In the genomic region with DNA sequence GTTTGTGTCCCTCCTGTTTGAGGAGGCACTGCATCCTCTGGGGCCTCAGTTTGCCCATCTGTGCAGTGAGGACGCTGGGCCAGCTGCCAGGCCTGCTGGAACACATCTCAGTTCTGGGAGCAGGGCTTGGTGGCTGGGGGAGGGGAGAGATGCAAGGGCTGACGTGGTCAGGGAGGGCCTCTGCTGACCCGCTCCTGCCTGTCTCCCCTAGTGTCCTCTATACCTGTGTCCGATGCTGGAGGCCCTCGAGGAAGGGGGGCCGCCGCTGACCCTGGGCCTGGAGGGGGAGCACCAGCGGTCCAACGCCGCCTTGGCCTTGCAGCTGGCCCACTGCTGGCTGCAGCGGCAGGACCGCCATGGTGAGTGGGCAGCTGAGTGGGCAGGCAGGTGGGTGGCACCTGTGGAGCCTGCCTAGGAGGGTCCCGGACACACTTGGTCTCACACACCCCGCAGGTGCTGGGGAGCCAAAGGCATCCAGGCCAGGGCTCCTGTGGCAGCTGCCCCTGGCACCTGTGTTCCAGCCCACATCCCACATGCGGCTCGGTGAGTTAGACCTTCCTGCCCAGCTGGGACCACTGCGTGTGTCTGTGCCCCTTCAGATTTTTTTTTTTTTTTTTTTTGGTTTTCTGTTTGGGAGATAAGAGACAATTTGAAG, we compare ENCODE assay signal across 16 cellular contexts. TPM values are rescaled to one million over a fixed set of nuclear protein-coding genes. Genes with fewer than 3 reads are reported as not detected.
A peak's percentile ranks its signal among the peaks of the same experiment; 100 is the strongest.
DNase-seq lines count a peak whose midpoint lies in the region; ATAC-seq and TF ChIP-seq lines count a peak whose summit lies in the region.
"Had no signal": no experiment of that assay in that cellular context is flagged by ENCODE, and none has a peak within 500 bp of the region (broad histone marks: within the 10 kb centered on the region; RNA-seq: fewer than 3 reads in every experiment).

No MANE protein-coding gene starts in this region.

- POLR2A ChIA-PET in WTC11 (lab: Charles Lee): interaction anchor here (0.7 kb wide), 1 partner anchor 89 kb away, joined by 3 read pairs; no protein-coding TSS in a partner anchor

- CTCF ChIA-PET in WTC11 (lab: Charles Lee): interaction anchor here (0.6 to 2.0 kb wide), 7 partner anchors 44 to 290 kb away, joined by 3 to 16 read pairs (median 4); a partner anchor contains a TSS

- H2BK5ac ChIP-seq in neuronal stem cell (ENCODE audit: low read length): no peak overlapping the region

- H3K4me3 ChIP-seq in heart left ventricle (no peak overlapping the region), H7 (ENCODE audit: insufficient read depth, low read depth, low read length) (no peak overlapping the region), RWPE2 (ENCODE audit: severe bottlenecking) (no peak overlapping the region), neuronal stem cell (ENCODE audit: low read length in 2 of 2) (peak overlapping the region in 1 of 2 donors; percentile 50)
- H3K4me3 ChIP-seq: GM23248 had no signal

- H3K4ac ChIP-seq in neuronal stem cell (ENCODE audit: low read length): no peak overlapping the region

- no peak overlapping the region for H2BK15ac ChIP-seq in neuronal stem cell (ENCODE audit: low read length)

- no peak overlapping the region for H3K4me2 ChIP-seq in neuronal stem cell (ENCODE audit: insufficient read depth, low read length, poor library complexity, severe bottlenecking)

- peaks cover 28% of the 10 kb centered on the region for H3K36me3 Mint-ChIP-seq in WTC11

- H2AK5ac ChIP-seq in neuronal stem cell (ENCODE audit: low read depth, low read length): peak overlapping the region; percentile 39

- no peak overlapping the region for H3K4me3 Mint-ChIP-seq in WTC11
- H3K4me3 Mint-ChIP-seq: CD8-positive, alpha-beta T cell had no signal

- no peak overlapping the region for H4K91ac ChIP-seq in neuronal stem cell (ENCODE audit: low read depth, low read length, poor library complexity)

- H3K27ac ChIP-seq in heart left ventricle (peak overlapping the region in 7 of 12 donors; percentile 6 to 76 (median 42)), RWPE2 (ENCODE audit: poor library complexity, severe bottlenecking) (no peak overlapping the region), neuronal stem cell (replicated peaks; ENCODE audit: low read length) (no peak overlapping the region)
- H3K27ac ChIP-seq: GM23248 had no signal

- H3K18ac ChIP-seq in neuronal stem cell (ENCODE audit: low read length): no peak overlapping the region

- H3K14ac ChIP-seq in neuronal stem cell (ENCODE audit: low read length): no peak overlapping the region

- WGBS in heart left ventricle, 4 donors: 85 to 87% (median 87%) methylated on average over 8 to 17 of the region's 17 CpGs
- no CpG with 5 or more reads among the region's 17 CpGs for WGBS in neuronal stem cell (ENCODE audit: extremely low coverage in 2 of 2, insufficient read length in 2 of 2, insufficient replicate concordance in 1 of 2), 2 donors

- no peak overlapping the region for H3K27ac Mint-ChIP-seq in WTC11
- H3K27ac Mint-ChIP-seq: CD8-positive, alpha-beta T cell had no signal

- H3K27me3 Mint-ChIP-seq in WTC11 (ENCODE audit: low read depth): no peaks in the 10 kb centered on the region

- H3K27me3 ChIP-seq in heart left ventricle: no peaks in the 10 kb centered on the region
- H3K27me3 ChIP-seq in H7 (ENCODE audit: control insufficient read depth, insufficient read depth, low read length): no peaks in the 10 kb centered on the region
- H3K27me3 ChIP-seq in RWPE2 (ENCODE audit: insufficient read depth, poor library complexity, severe bottlenecking): no peaks in the 10 kb centered on the region
- H3K27me3 ChIP-seq in neuronal stem cell (ENCODE audit: control insufficient read depth in 3 of 3, insufficient read depth in 3 of 3, low read depth in 1 of 3, low read length in 3 of 3): no peaks in the 10 kb centered on the region

- intact Hi-C loops in heart left ventricle (cut with DNase I): no loop called here
- intact Hi-C loops in Right ventricle myocardium inferior (cut with DNase I): no loop called here

- H3K36me3 ChIP-seq in heart left ventricle (peaks cover 0 to 84% (median 74%) of the 10 kb centered on the region in 9 donors), H7 (replicated peaks; ENCODE audit: control insufficient read depth, insufficient read depth, low read length) (peaks cover 24% of the 10 kb centered on the region), RWPE2 (ENCODE audit: low read depth) (peaks cover 84% of the 10 kb centered on the region), neuronal stem cell (replicated peaks in 1 of 2; ENCODE audit: control insufficient read depth in 2 of 2, insufficient read depth in 2 of 2, low read length in 2 of 2) (peaks cover 27 to 83% of the 10 kb centered on the region in 2 donors)

- H3K4me1 Mint-ChIP-seq in WTC11: no peaks in the 10 kb centered on the region

- H3K9me3 ChIP-seq in heart left ventricle (no peaks in the 10 kb centered on the region), RWPE2 (ENCODE audit: severe bottlenecking) (no peaks in the 10 kb centered on the region), neuronal stem cell (replicated peaks in 1 of 2; ENCODE audit: control insufficient read depth in 2 of 2, insufficient read depth in 1 of 2, low read depth in 1 of 2, low read length in 2 of 2) (no peaks in the 10 kb centered on the region)

- H3K23ac ChIP-seq in neuronal stem cell (ENCODE audit: low read depth, low read length, poor library complexity): peak overlapping the region; percentile 40

- no peak overlapping the region for H2AFZ ChIP-seq in neuronal stem cell (ENCODE audit: low read length)
- H2AFZ ChIP-seq: GM23248 had no signal

- H2BK120ac ChIP-seq in neuronal stem cell (ENCODE audit: low read depth, low read length): no peak overlapping the region

- H3K4me1 ChIP-seq in heart left ventricle (peaks cover 5 to 31% (median 16%) of the 10 kb centered on the region in 12 donors), RWPE2 (ENCODE audit: insufficient read depth, poor library complexity, severe bottlenecking) (peaks cover 10% of the 10 kb centered on the region), neuronal stem cell (ENCODE audit: control insufficient read depth in 2 of 2, insufficient read depth in 1 of 2, low read depth in 1 of 2, low read length in 2 of 2) (peaks cover 7 to 14% of the 10 kb centered on the region in 2 donors)

- peaks cover 10% of the 10 kb centered on the region for H3K79me1 ChIP-seq in neuronal stem cell (ENCODE audit: low read depth, low read length)

- peak overlapping the region; percentile 47 for H3K9ac ChIP-seq in neuronal stem cell (ENCODE audit: low read depth, low read length, poor library complexity)
- H3K9ac ChIP-seq: GM23248 had no signal

- TF ChIP-seq CTCF in heart left ventricle (IDR thresholded peaks at IDR 0.05) (no peak), RWPE2 (IDR thresholded peaks at IDR 0.05; ENCODE audit: poor library complexity, severe bottlenecking) (no peak), WTC11 (IDR thresholded peaks at IDR 0.05) (no peak)

- DNase-seq in heart left ventricle (no peak), Right ventricle myocardium inferior (ENCODE audit: missing footprints) (no peak), H7 (peak; percentile 35), RWPE2 (ENCODE audit: low spot score) (peak; percentile 51), neuronal stem cell (ENCODE audit: low spot score) (no peak), iPS-NIHi11 (ENCODE audit: low spot score) (no peak), WTC11 (ENCODE audit: low spot score) (no peak)
- DNase-seq: CD8-positive, alpha-beta T cell; GM23248; Kasumi-1; NCI-H1436; NCI-H2029 treated with DMSO at 0.1 percent for 48 hours; NCI-H524; OCI-M1; RPMI8226 had no signal

- H4K8ac ChIP-seq in neuronal stem cell (ENCODE audit: low read depth, low read length): no peak overlapping the region

- no peak for TF ChIP-seq POLR2A in heart left ventricle (IDR thresholded peaks at IDR 0.05)

- H2BK12ac ChIP-seq in neuronal stem cell (ENCODE audit: low read length): no peak overlapping the region

- ATAC-seq in heart left ventricle (peak in 1 of 4 donors; percentile 4), Right ventricle myocardium inferior (no peak), RWPE2 (ENCODE audit: low read depth) (no peak), GM21576 (IDR thresholded peaks at IDR 0.05; ENCODE audit: unreplicated experiment) (no peak), WTC11 (no peak)

- H3K9me3 Mint-ChIP-seq in WTC11: no peaks in the 10 kb centered on the region
- H3K9me3 Mint-ChIP-seq: CD8-positive, alpha-beta T cell had no signal

TF ChIP-seq in WTC11, 78 proteins besides CTCF, POLR2A, EP300 and RAD21:
- TF ChIP-seq RELA (CRISPR knock-in tag; IDR thresholded peaks at IDR 0.05; ENCODE audit: borderline replicate concordance) (no peak), TEAD1 (CRISPR knock-in tag; IDR thresholded peaks at IDR 0.05) (no peak), GTF2I (CRISPR knock-in tag; conservative IDR thresholded peaks at IDR 0.05) (no peak), RORB (CRISPR knock-in tag; IDR thresholded peaks at IDR 0.05) (no peak), SMAD4 (CRISPR knock-in tag; IDR thresholded peaks at IDR 0.05) (no peak)

RNA-seq across cellular contexts. Expression of a gene that starts 5.8 kb away (rescaled TPM):
- total RNA-seq in heart left ventricle: 10 to 100 TPM; 39.9 to 55.1 (median 41.5) TPM
- polyA plus RNA-seq in heart left ventricle: 10 to 100 TPM; 36.8 to 50.1 TPM
- 30.2 TPM for total RNA-seq in Right ventricle myocardium inferior
- 84.9 and 92.2 TPM in 2 replicates for total RNA-seq in H7 (2014; rRNA removed; shearing (Covaris generic))
- 30.2 TPM for polyA plus RNA-seq in neuronal stem cell (2013, experiment 1 of 2)
- 32.1 TPM for polyA plus RNA-seq in neuronal stem cell (2013, experiment 2 of 2)
- total RNA-seq in WTC11 (2021): 67.7 to 81.7 TPM (median 69.3 TPM) in 3 replicates

RNA-seq across cellular contexts. Expression of a gene that starts 22.6 kb away (rescaled TPM):
- total RNA-seq in heart left ventricle (10 to 100 TPM; 35.6 to 60.3 (median 47.8) TPM), Right ventricle myocardium inferior (49.9 TPM), WTC11 (2021) (106 to 111 TPM (median 107 TPM) in 3 replicates)
- polyA plus RNA-seq in heart left ventricle: 10 to 100 TPM; 26.2 to 30.4 TPM
- total RNA-seq in H7 (2014; rRNA removed; shearing (Covaris generic)): 51.5 and 56.6 TPM in 2 replicates
- 29.1 TPM for polyA plus RNA-seq in neuronal stem cell (2013, experiment 1 of 2)
- 30.0 TPM for polyA plus RNA-seq in neuronal stem cell (2013, experiment 2 of 2)

RNA-seq across cellular contexts. Expression of a gene that starts 30.0 kb away (rescaled TPM):
- total RNA-seq in heart left ventricle (10 to 100 TPM; 13.7 to 38.9 (median 16.9) TPM), Right ventricle myocardium inferior (21.3 TPM), WTC11 (2021) (3.3 to 5.4 TPM (median 3.4 TPM) in 3 replicates)
- 10 to 100 TPM; 21.1 to 24.8 TPM for polyA plus RNA-seq in heart left ventricle
- 0.26 and 0.42 TPM in 2 replicates for total RNA-seq in H7 (2014; rRNA removed; shearing (Covaris generic))
- 2.8 TPM for polyA plus RNA-seq in neuronal stem cell (2013, experiment 1 of 2)
- polyA plus RNA-seq in neuronal stem cell (2013, experiment 2 of 2): 2.5 TPM
- total RNA-seq: GM23248 had no signal
- polyA plus RNA-seq: GM23248 had no signal

RNA-seq across cellular contexts. Expression of a gene that starts 46.0 kb away (rescaled TPM):
- 100 to 1,000 TPM; 116 to 252 (median 133) TPM for total RNA-seq in heart left ventricle
- 100 to 1,000 TPM; 156 to 245 TPM for polyA plus RNA-seq in heart left ventricle
- 131 TPM for total RNA-seq in Right ventricle myocardium inferior
- 1.4 and 1.8 TPM in 2 replicates for total RNA-seq in H7 (2014; rRNA removed; shearing (Covaris generic))
- 0.11 TPM for polyA plus RNA-seq in neuronal stem cell (2013, experiment 1 of 2)
- polyA plus RNA-seq in neuronal stem cell (2013, experiment 2 of 2): 0.10 TPM
- total RNA-seq in WTC11 (2021): 3.7 to 4.4 TPM (median 4.2 TPM) in 3 replicates

Comparison
In these comparisons a context has a peak if more than half of its experiments do, and no peak if none do; other contexts are left out.
1. DNase-seq: peak in H7 (single experiment) and RWPE2 (single experiment); none in heart left ventricle (0 of 5), Right ventricle myocardium inferior (single experiment), neuronal stem cell (single experiment), iPS-NIHi11 (single experiment) and WTC11 (single experiment).
2. H3K27ac ChIP-seq: peak in heart left ventricle (7 of 12); none in RWPE2 (single experiment) and neuronal stem cell (single experiment).